1 cellular context compared by ENCODE assay signal in genomic region chr19:45767881-45768643, GRCh38.
A peak's percentile ranks its signal among the peaks of the same experiment; 100 is the strongest.
TF ChIP-seq lines count a peak whose summit lies in the region.

No MANE protein-coding gene starts in this region.

TF ChIP-seq in HepG2, 621 proteins besides CTCF, POLR2A, EP300 and RAD21 (continued from another document):
- TF ChIP-seq MLXIP (CRISPR knock-in tag; IDR thresholded peaks at IDR 0.05; ENCODE audit: borderline replicate concordance) (0 out of 2 replicates have a peak, but pooled peaks have one; percentile 29), TAF1 (CRISPR knock-in tag; IDR thresholded peaks at IDR 0.05) (peak; percentile 67), GFI1 (CRISPR knock-in tag; IDR thresholded peaks at IDR 0.05; ENCODE audit: borderline replicate concordance) (peak; percentile 34; the same call in 1 of the 2 replicates), ZNF451 (CRISPR knock-in tag; IDR thresholded peaks at IDR 0.05) (0 out of 2 replicates have a peak, but pooled peaks have one; percentile 13), SAFB2 (CRISPR knock-in tag; IDR thresholded peaks at IDR 0.05; ENCODE audit: borderline replicate concordance, low read depth) (no peak; the same call in 1 of the 2 replicates), AKAP8 (CRISPR knock-in tag; IDR thresholded peaks at IDR 0.05) (peak; percentile 85; the same call in 1 of the 2 replicates), ZBTB43 (CRISPR knock-in tag; conservative IDR thresholded peaks at IDR 0.05) (no peak), ZNF670 (CRISPR knock-in tag; IDR thresholded peaks at IDR 0.05; ENCODE audit: borderline replicate concordance) (0 out of 2 replicates have a peak, but pooled peaks have one; percentile 26), ZNF264 (CRISPR knock-in tag; IDR thresholded peaks at IDR 0.05) (0 out of 2 replicates have a peak, but pooled peaks have one; percentile 20), ZNF362 (CRISPR knock-in tag; IDR thresholded peaks at IDR 0.05; ENCODE audit: borderline replicate concordance) (no peak), ZNF280B (CRISPR knock-in tag; IDR thresholded peaks at IDR 0.05; ENCODE audit: borderline replicate concordance) (no peak; the same call in 1 of the 2 replicates)
